ENCODE assay signal across 9 cellular contexts in the genomic region with DNA sequence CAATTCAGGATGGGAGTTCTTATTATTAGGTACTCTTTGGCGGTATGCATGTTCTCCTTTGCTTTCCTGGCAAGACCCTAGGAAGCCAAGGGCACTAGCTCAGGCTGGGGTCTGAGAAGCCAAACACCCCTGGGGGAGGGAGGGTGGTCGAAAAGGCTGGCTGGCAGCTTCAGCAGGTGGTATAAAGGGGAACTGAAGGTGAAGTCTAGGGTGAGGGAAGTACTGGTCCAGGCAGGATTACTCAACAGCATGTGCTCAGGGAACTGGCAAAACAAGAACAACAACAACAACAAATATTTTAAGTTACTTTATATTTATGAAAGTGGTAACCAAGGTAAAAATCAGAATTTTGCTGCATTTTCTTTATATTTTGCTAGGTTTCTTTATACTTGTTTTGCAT. TPM values are rescaled to one million over a fixed set of nuclear protein-coding genes. Genes with fewer than 3 reads are reported as not detected.
DNase-seq lines count a peak whose midpoint lies in the region; ATAC-seq and TF ChIP-seq lines count a peak whose summit lies in the region.
"Had no signal": no experiment of that assay in that cellular context is flagged by ENCODE, and none has a peak within 500 bp of the region (broad histone marks: within the 10 kb centered on the region; RNA-seq: fewer than 3 reads in every experiment).

No MANE protein-coding gene starts in this region.

- intact Hi-C loops in left lung (cut with DNase I), result no loop called here

- H3K27ac Mint-ChIP-seq in activated naive CD4-positive, alpha-beta T cell treated with anti-CD3 and anti-CD28 coated beads, Interleukin-2, amount 10 ng/mL, durations not matched to agents 7 days and 5 days, result peak overlapping the region; percentile 56

- WGBS in upper lobe of left lung, 2 donors, result 33 to 48% methylated on average over 2 of the region's 2 CpGs

- CTCF ChIA-PET in activated naive CD4-positive, alpha-beta T cell treated with anti-CD3 and anti-CD28 coated beads, Interleukin-2, amount 10 ng/mL, durations not matched to agents 7 days and 5 days (lab: Charles Lee), result no interaction called here

- H3K27me3 ChIP-seq in left lung, result no peaks in the 10 kb centered on the region
- H3K27me3 ChIP-seq in upper lobe of left lung, result no peaks in the 10 kb centered on the region

- H3K4me1 Mint-ChIP-seq in activated naive CD4-positive, alpha-beta T cell treated with anti-CD3 and anti-CD28 coated beads, Interleukin-2, amount 10 ng/mL, durations not matched to agents 7 days and 5 days, result peaks cover 62% of the 10 kb centered on the region

- H3K36me3 ChIP-seq in left lung, result peaks cover 0 to 37% of the 10 kb centered on the region in 2 donors
- H3K36me3 ChIP-seq in upper lobe of left lung, result peaks cover 0 to 65% (median 14%) of the 10 kb centered on the region in 4 donors

- TF ChIP-seq POLR2A in upper lobe of left lung (IDR thresholded peaks at IDR 0.05), result no peak

- H3K36me3 Mint-ChIP-seq in activated naive CD4-positive, alpha-beta T cell treated with anti-CD3 and anti-CD28 coated beads, Interleukin-2, amount 10 ng/mL, durations not matched to agents 7 days and 5 days, result peaks cover 50% of the 10 kb centered on the region

- no peak for TF ChIP-seq CTCF in left lung (IDR thresholded peaks at IDR 0.05)
- TF ChIP-seq CTCF in upper lobe of left lung (IDR thresholded peaks at IDR 0.05), result no peak

- ATAC-seq in left lung (peak; percentile 37), upper lobe of left lung (ENCODE audit: low FRiP score in 2 of 2) (peak; percentile 32 to 60), HG02571 (IDR thresholded peaks at IDR 0.05; ENCODE audit: unreplicated experiment) (no peak), GM19452 (IDR thresholded peaks at IDR 0.05; ENCODE audit: unreplicated experiment) (no peak)

- H3K4me3 ChIP-seq in left lung (no peak overlapping the region), upper lobe of left lung (no peak overlapping the region)

- no peak overlapping the region for H3K4me3 Mint-ChIP-seq in activated naive CD4-positive, alpha-beta T cell treated with anti-CD3 and anti-CD28 coated beads, Interleukin-2, amount 10 ng/mL, durations not matched to agents 7 days and 5 days

- peak overlapping the region; percentile 49 for H3K27ac ChIP-seq in angular gyrus (ENCODE audit: low read depth, low read length)
- H3K27ac ChIP-seq in left lung, result peak overlapping the region; percentile 40 to 95
- H3K27ac ChIP-seq in upper lobe of left lung, result peak overlapping the region; percentile 59 to 77 (median 75)

- DNase-seq in activated naive CD4-positive, alpha-beta T cell treated with anti-CD3 and anti-CD28 coated beads, Interleukin-2, amount 10 ng/mL, durations not matched to agents 7 days and 5 days, result no peak
- no peak for DNase-seq in activated naive CD4-positive, alpha-beta T cell treated with anti-CD3 and anti-CD28 coated beads, Interleukin-2, amount 50 U/mL, for 16 hours
- DNase-seq in left lung (no peak), upper lobe of left lung (peak in 1 of 2 donors; percentile 45), 8988T (no peak)
- DNase-seq: Kasumi-1 had no signal

- no peaks in the 10 kb centered on the region for H3K9me3 Mint-ChIP-seq in activated naive CD4-positive, alpha-beta T cell treated with anti-CD3 and anti-CD28 coated beads, Interleukin-2, amount 10 ng/mL, durations not matched to agents 7 days and 5 days

- TF ChIP-seq EP300 in upper lobe of left lung (IDR thresholded peaks at IDR 0.05), result no peak

- H3K9me3 ChIP-seq in left lung, result no peaks in the 10 kb centered on the region
- H3K9me3 ChIP-seq in upper lobe of left lung, result no peaks in the 10 kb centered on the region

- peaks cover 0 to 62% of the 10 kb centered on the region in 2 donors for H3K4me1 ChIP-seq in left lung
- peaks cover 2 to 10% (median 5%) of the 10 kb centered on the region in 4 donors for H3K4me1 ChIP-seq in upper lobe of left lung

- no peaks in the 10 kb centered on the region for H3K27me3 Mint-ChIP-seq in activated naive CD4-positive, alpha-beta T cell treated with anti-CD3 and anti-CD28 coated beads, Interleukin-2, amount 10 ng/mL, durations not matched to agents 7 days and 5 days

RNA-seq across cellular contexts. Expression of a gene that starts 40.7 kb away (rescaled TPM):
- total RNA-seq in left lung (100 to 1,000 TPM; 297 to 404 TPM), upper lobe of left lung (100 to 1,000 TPM; 126 to 384 (median 236) TPM)

Comparison
In these comparisons a context has a peak if more than half of its experiments do, and no peak if none do; other contexts are left out.
1. ATAC-seq: peak in left lung (single experiment) and upper lobe of left lung (2 of 2); none in HG02571 (single experiment) and GM19452 (single experiment).
2. Peak in every context shown above with its lines, with median percentiles within 50 percentile points of each other: H3K27ac ChIP-seq.